Comparison of ENCODE assay signal across 23 cellular contexts in genomic region chrX:23936198-23936597, GRCh38. TPM values are rescaled to one million over a fixed set of nuclear protein-coding genes. Genes with fewer than 3 reads are reported as not detected.
DNase-seq lines count a peak whose midpoint lies in the region; FAIRE-seq and TF ChIP-seq lines count a peak whose summit lies in the region.
"Had no signal": no experiment of that assay in that cellular context is flagged by ENCODE, and none has a peak within 500 bp of the region (broad histone marks: within the 10 kb centered on the region; RNA-seq: fewer than 3 reads in every experiment).

No MANE protein-coding gene starts in this region.

- no peaks in the 10 kb centered on the region for H3K27me3 ChIP-seq in trophoblast cell (ENCODE audit: insufficient read depth, low read length)

- H2BK5ac ChIP-seq in trophoblast cell (ENCODE audit: low read depth, low read length, poor library complexity), result no peak overlapping the region

- FAIRE-seq in D721Med (lab: Jason Lieb, UNC), result peak; percentile 80
- peak; percentile 61 for FAIRE-seq in islet of Langerhans (lab: Jason Lieb, UNC)
- FAIRE-seq: A549, GM12878, GM19239, H1 had no signal

- H3K4ac ChIP-seq in trophoblast cell (ENCODE audit: low read depth, low read length), result no peak overlapping the region

- no peak overlapping the region for H3K14ac ChIP-seq in trophoblast cell (ENCODE audit: low read length)

- H3K18ac ChIP-seq in trophoblast cell (ENCODE audit: low read length), result no peak overlapping the region

- WGBS in trophoblast cell (ENCODE audit: extremely low coverage, insufficient coverage, insufficient read length), result no CpG with 5 or more reads among the region's 1 CpG

- H4K12ac ChIP-seq in trophoblast cell (ENCODE audit: low read depth, low read length), result no peak overlapping the region

- H3K27ac ChIP-seq in trophoblast cell (ENCODE audit: low read depth, low read length), result no peak overlapping the region
- H3K27ac ChIP-seq: 22Rv1, A549, C4-2B had no signal

- H3K4me2 ChIP-seq in trophoblast cell (ENCODE audit: low read length), result no peak overlapping the region
- H3K4me2 ChIP-seq: A549 had no signal

- no peak overlapping the region for H3K9ac ChIP-seq in trophoblast cell (ENCODE audit: low read length)

- H3K79me2 ChIP-seq in trophoblast cell (ENCODE audit: control insufficient read depth, insufficient read depth, low read length, poor library complexity), result no peaks in the 10 kb centered on the region

- no peaks in the 10 kb centered on the region for H3K79me1 ChIP-seq in trophoblast cell (ENCODE audit: low read length)

- no peak overlapping the region for H4K91ac ChIP-seq in trophoblast cell (ENCODE audit: low read depth, low read length)

- H3K4me3 ChIP-seq in trophoblast cell (ENCODE audit: low read depth, low read length), result no peak overlapping the region
- H3K4me3 ChIP-seq: A549, GM12878 had no signal

- H2AFZ ChIP-seq in trophoblast cell (ENCODE audit: insufficient read depth, low read length, poor library complexity), result no peak overlapping the region

- no peaks in the 10 kb centered on the region for H3K4me1 ChIP-seq in trophoblast cell (ENCODE audit: control insufficient read depth in 1 of 2, insufficient read depth in 2 of 2, low read length in 2 of 2)

- TF ChIP-seq CTCF in D721Med (IDR thresholded peaks at IDR 0.05; ENCODE audit: insufficient read depth, missing control alignments), result no peak

- H2BK120ac ChIP-seq in trophoblast cell (ENCODE audit: insufficient read depth, low read length, poor library complexity), result no peak overlapping the region

- H3K36me3 ChIP-seq in trophoblast cell (ENCODE audit: control insufficient read depth in 1 of 2, insufficient read depth in 2 of 2, low read length in 2 of 2), result no peaks in the 10 kb centered on the region

- H2AK5ac ChIP-seq in trophoblast cell (ENCODE audit: low read length), result no peak overlapping the region

- no peak overlapping the region for H3K23ac ChIP-seq in trophoblast cell (ENCODE audit: low read length)

- no peak overlapping the region for H4K8ac ChIP-seq in trophoblast cell (ENCODE audit: low read depth, low read length)

- no peaks in the 10 kb centered on the region for H3K9me3 ChIP-seq in trophoblast cell (ENCODE audit: insufficient read depth, low read depth, low read length)
- H3K9me3 ChIP-seq: A549, Caco-2 had no signal

- peak; percentile 60 for DNase-seq in DMS 273 (lab: John Stamatoyannopoulos, UW; ENCODE audit: unreplicated experiment)
- no peak for DNase-seq in DMS 273 treated with DMSO at 0.1 percent for 48 hours (lab: John Stamatoyannopoulos, UW)
- DNase-seq in D721Med (ENCODE audit: insufficient read length, low spot score), result no peak
- DNase-seq in NCI-H2227 treated with DMSO at 0.1 percent for 48 hours (lab: John Stamatoyannopoulos, UW), result peak; percentile 45
- no peak for DNase-seq in mesenteric fat pad (ENCODE audit: low spot score)
- no peak for DNase-seq in trophoblast cell
- DNase-seq: AML-193; Caco-2; CD4-positive, alpha-beta T cell; DMS53; DND-41; EL; H9 had no signal

- no peak overlapping the region for H2BK12ac ChIP-seq in trophoblast cell (ENCODE audit: low read length)

RNA-seq across cellular contexts. Expression of gene CXorf58, which starts 28.4 kb away (rescaled TPM):
- not detected for total RNA-seq in mesenteric fat pad
- 0.03 TPM in 1 of 2 replicates, not detected in the other for polyA plus RNA-seq in trophoblast cell (2013)
- total RNA-seq: Caco-2; CD4-positive, alpha-beta T cell; G401; H1; H9; HT-29 had no signal
- polyA plus RNA-seq: BJ had no signal

RNA-seq across cellular contexts. Expression of gene APOO, which starts 28.5 kb away (rescaled TPM):
- 21.6 TPM for total RNA-seq in mesenteric fat pad
- polyA plus RNA-seq in trophoblast cell (2013), result 42.5 and 48.6 TPM in 2 replicates

Comparison
In these comparisons a context has a peak if more than half of its experiments do, and no peak if none do; other contexts are left out.
1. DNase-seq: peak in DMS 273 (single experiment) and NCI-H2227 treated with DMSO at 0.1 percent for 48 hours (single experiment); none in DMS 273 treated with DMSO at 0.1 percent for 48 hours (single experiment), D721Med (single experiment), mesenteric fat pad (single experiment) and trophoblast cell (0 of 2).